Comparison of ENCODE assay signal across 11 cellular contexts in genomic region chr12:92094751-92095161, GRCh38. TPM values are rescaled to one million over a fixed set of nuclear protein-coding genes. Genes with fewer than 3 reads are reported as not detected.
DNase-seq lines count a peak whose midpoint lies in the region; ATAC-seq and TF ChIP-seq lines count a peak whose summit lies in the region.
"Had no signal": no experiment of that assay in that cellular context is flagged by ENCODE, and none has a peak within 500 bp of the region (broad histone marks: within the 10 kb centered on the region; RNA-seq: fewer than 3 reads in every experiment).

No MANE protein-coding gene starts in this region.

- DNase-seq in AG20443 (ENCODE audit: low spot score) = peak; percentile 17
- peak; percentile 38 for DNase-seq in NB4 (ENCODE audit: low read depth)
- no peak for DNase-seq in fibroblast of villous mesenchyme (ENCODE audit: low read depth)
- no peak for DNase-seq in activated T-cell treated with anti-CD3 and anti-CD28 coated beads, Interleukin-2, amount 50 U/mL, for 48 hours
- DNase-seq in medulla oblongata (ENCODE audit: extremely low spot score) = no peak
- no peak for DNase-seq in NCI-H128 (lab: John Stamatoyannopoulos, UW; ENCODE audit: unreplicated experiment)
- DNase-seq in type B pancreatic cell (ENCODE audit: extremely low spot score, unreplicated experiment) = no peak
- DNase-seq: activated B cell treated with CpG ODN at 0.5 μM for 24 hours; activated naive CD4-positive, alpha-beta T cell treated with anti-CD3 and anti-CD28 coated beads, Interleukin-2, amount 50 U/mL, for 16 hours; NCI-H1417 treated with DMSO at 0.1 percent for 48 hours had no signal

- ATAC-seq in GM21619 (IDR thresholded peaks at IDR 0.05; ENCODE audit: unreplicated experiment) = peak; percentile 40

- no peak overlapping the region for H3K4me3 ChIP-seq in NB4 (ENCODE audit: low read depth, low read length)
- H3K4me3 ChIP-seq in fibroblast of villous mesenchyme (ENCODE audit: low read depth, low read length) = no peak overlapping the region

- no peak overlapping the region for H3K27ac Mint-ChIP-seq in type B pancreatic cell
- H3K27ac Mint-ChIP-seq: activated B cell treated with CpG ODN at 0.5 μM for 24 hours had no signal

- TF ChIP-seq CTCF in NB4 (IDR thresholded peaks at IDR 0.05; ENCODE audit: low read depth, low read length) (peak; percentile 8), fibroblast of villous mesenchyme (IDR thresholded peaks at IDR 0.05; ENCODE audit: insufficient read depth, low read depth, low read length) (peak; percentile 29), type B pancreatic cell (conservative IDR thresholded peaks at IDR 0.05) (no peak)

- H3K4me3 Mint-ChIP-seq in type B pancreatic cell = no peak overlapping the region
- H3K4me3 Mint-ChIP-seq: activated B cell treated with CpG ODN at 0.5 μM for 24 hours had no signal

- TF ChIP-seq POLR2A in NB4 (IDR thresholded peaks at IDR 0.05; ENCODE audit: extremely low read depth, insufficient read length) = no peak

- no peaks in the 10 kb centered on the region for H3K27me3 Mint-ChIP-seq in type B pancreatic cell
- H3K27me3 Mint-ChIP-seq: activated B cell treated with CpG ODN at 0.5 μM for 24 hours had no signal

- H3K36me3 Mint-ChIP-seq in type B pancreatic cell = no peaks in the 10 kb centered on the region

- peaks cover 16% of the 10 kb centered on the region for H3K4me1 Mint-ChIP-seq in type B pancreatic cell (ENCODE audit: unreplicated experiment)

- H3K9me3 Mint-ChIP-seq in type B pancreatic cell = peaks cover 6% of the 10 kb centered on the region

RNA-seq across cellular contexts. Expression of gene BTG1, which starts 50.9 kb away (rescaled TPM):
- total RNA-seq in fibroblast of villous mesenchyme (4.8 and 5.6 TPM in 2 replicates), type B pancreatic cell (ENCODE audit: low replicate concordance) (111 and 116 TPM in 2 replicates)

Comparison
In these comparisons a context has a peak if more than half of its experiments do, and no peak if none do; other contexts are left out.
1. DNase-seq: peak in AG20443 (single experiment) and NB4 (single experiment); none in fibroblast of villous mesenchyme (single experiment), activated T-cell treated with anti-CD3 and anti-CD28 coated beads, Interleukin-2, amount 50 U/mL, for 48 hours (0 of 2), medulla oblongata (single experiment), NCI-H128 (single experiment) and type B pancreatic cell (single experiment).
2. RNA of gene BTG1, which starts 50.9 kb away (total RNA-seq): 111 to 116 TPM in type B pancreatic cell; 4.8 to 5.6 TPM in fibroblast of villous mesenchyme; every median in the first group is over 10 times any median in the second.